ENCODE assay signal across 1 cellular context in genomic region chr9:133782157-133783130, GRCh38.
A peak's percentile ranks its signal among the peaks of the same experiment; 100 is the strongest.
TF ChIP-seq lines count a peak whose summit lies in the region.

No MANE protein-coding gene starts in this region.

TF ChIP-seq in K562, 482 proteins besides CTCF, POLR2A, EP300 and RAD21 (continued from another document):
- no peak for TF ChIP-seq HNRNPLL (IDR thresholded peaks at IDR 0.05; ENCODE audit: low read depth, low read length, poor library complexity, severe bottlenecking)
- no peak for TF ChIP-seq ATF4 (CRISPR knock-in tag; IDR thresholded peaks at IDR 0.05)
- no peak for TF ChIP-seq ZNF407 (IDR thresholded peaks at IDR 0.05; ENCODE audit: low read depth)
- TF ChIP-seq SMAD3 (CRISPR knock-in tag; conservative IDR thresholded peaks at IDR 0.05) = no peak
- TF ChIP-seq MAX (CRISPR knock-in tag; IDR thresholded peaks at IDR 0.05) = no peak
- TF ChIP-seq KLF16 (IDR thresholded peaks at IDR 0.05) = peak; percentile 48; the same call in 1 of the 2 replicates
- TF ChIP-seq C11orf30 (IDR thresholded peaks at IDR 0.05; ENCODE audit: low read depth) = peak; percentile 56; the same call in 1 of the 2 replicates
- TF ChIP-seq SMC3 (conservative IDR thresholded peaks at IDR 0.05; ENCODE audit: insufficient read depth, low read depth, low read length) = peak; percentile 76; the same call in 1 of the 2 replicates
- TF ChIP-seq RUNX1 (IDR thresholded peaks at IDR 0.05; ENCODE audit: low read depth) = no peak
- TF ChIP-seq SREBF2 (CRISPR knock-in tag; IDR thresholded peaks at IDR 0.05) = no peak
- TF ChIP-seq STAG1 (CRISPR knock-in tag; IDR thresholded peaks at IDR 0.05; ENCODE audit: borderline replicate concordance) = peak; percentile 51; the same call in 1 of the 2 replicates
- TF ChIP-seq ZEB2 (IDR thresholded peaks at IDR 0.05) = no peak
- no peak for TF ChIP-seq ZNF253 (CRISPR knock-in tag; conservative IDR thresholded peaks at IDR 0.05)
- TF ChIP-seq NKRF (IDR thresholded peaks at IDR 0.05; ENCODE audit: borderline replicate concordance) = no peak
- no peak for TF ChIP-seq DIDO1 (tag; IDR thresholded peaks at IDR 0.05; ENCODE audit: low read depth)
- TF ChIP-seq RBM14 (IDR thresholded peaks at IDR 0.05; ENCODE audit: borderline replicate concordance, insufficient read depth, low read depth, low read length) = no peak
- no peak for TF ChIP-seq PHF8 (IDR thresholded peaks at IDR 0.05; ENCODE audit: borderline replicate concordance, low read length)
- peak; percentile 26; the same call in 1 of the 2 replicates for TF ChIP-seq RB1 (IDR thresholded peaks at IDR 0.05; ENCODE audit: low read depth)
- no peak for TF ChIP-seq SIN3B (IDR thresholded peaks at IDR 0.05; ENCODE audit: low read depth)
- no peak for TF ChIP-seq ZFP30 (CRISPR knock-in tag; IDR thresholded peaks at IDR 0.05; ENCODE audit: borderline replicate concordance)
TF ChIP-seq in K562: peak in this region for 12.
